9 cellular contexts compared by ENCODE assay signal in genomic region chr4:16224264-16224663, GRCh38. TPM values are rescaled to one million over a fixed set of nuclear protein-coding genes. Genes with fewer than 3 reads are reported as not detected.
DNase-seq lines count a peak whose midpoint lies in the region; ATAC-seq and TF ChIP-seq lines count a peak whose summit lies in the region.
"Had no signal": no experiment of that assay in that cellular context is flagged by ENCODE, and none has a peak within 500 bp of the region (broad histone marks: within the 10 kb centered on the region; RNA-seq: fewer than 3 reads in every experiment).

No MANE protein-coding gene starts in this region.

- no peak for ATAC-seq in left cardiac atrium
- ATAC-seq in right lobe of liver: peak; percentile 6 to 38 (median 27)
- no peak for ATAC-seq in HG03571 (IDR thresholded peaks at IDR 0.05; ENCODE audit: unreplicated experiment)

- H3K36me3 ChIP-seq in cardiac muscle cell: no peaks in the 10 kb centered on the region
- H3K36me3 ChIP-seq in adipocyte (ENCODE audit: control insufficient read depth, insufficient read depth, low read length, severe bottlenecking): no peaks in the 10 kb centered on the region
- H3K36me3 ChIP-seq in right lobe of liver: no peaks in the 10 kb centered on the region

- no peak overlapping the region for H3K9ac ChIP-seq in adipocyte (ENCODE audit: low read length)

- peak overlapping the region; percentile 90 for H3K4me3 Mint-ChIP-seq in type B pancreatic cell

- no peaks in the 10 kb centered on the region for H3K27me3 Mint-ChIP-seq in type B pancreatic cell

- no peaks in the 10 kb centered on the region for H3K9me3 ChIP-seq in cardiac muscle cell (ENCODE audit: low read depth)
- no peaks in the 10 kb centered on the region for H3K9me3 ChIP-seq in adipocyte (ENCODE audit: control insufficient read depth, low read length)
- no peaks in the 10 kb centered on the region for H3K9me3 ChIP-seq in right lobe of liver

- DNase-seq in cardiac muscle cell (ENCODE audit: low read depth in 1 of 2, low spot score in 1 of 2) (no peak), left cardiac atrium (no peak), adipocyte (ENCODE audit: low read depth) (no peak), right lobe of liver (no peak), type B pancreatic cell (ENCODE audit: extremely low spot score, unreplicated experiment) (no peak), inferior parietal cortex (ENCODE audit: extremely low spot score) (no peak), GF-D8 (lab: John Stamatoyannopoulos, UW) (no peak)
- DNase-seq: NCI-H446 treated with DMSO at 0.1 percent for 48 hours had no signal

- H3K36me3 Mint-ChIP-seq in type B pancreatic cell: peaks cover 3% of the 10 kb centered on the region

- H3K4me3 ChIP-seq in cardiac muscle cell (peak overlapping the region; percentile 72), adipocyte (ENCODE audit: low read length) (peak overlapping the region; percentile 93), right lobe of liver (peak overlapping the region; percentile 58 to 76 (median 75))

- no peak for TF ChIP-seq CTCF in cardiac muscle cell (IDR thresholded peaks at IDR 0.05; ENCODE audit: low read depth, low read length)
- TF ChIP-seq CTCF in right lobe of liver (IDR thresholded peaks at IDR 0.05): no peak
- TF ChIP-seq CTCF in type B pancreatic cell (conservative IDR thresholded peaks at IDR 0.05): no peak

- TF ChIP-seq POLR2A in right lobe of liver (IDR thresholded peaks at IDR 0.05): no peak

- peak overlapping the region; percentile 87 for H3K27ac Mint-ChIP-seq in type B pancreatic cell

- H3K27me3 ChIP-seq in cardiac muscle cell: no peaks in the 10 kb centered on the region
- no peaks in the 10 kb centered on the region for H3K27me3 ChIP-seq in adipocyte (replicated peaks; ENCODE audit: control insufficient read depth, insufficient read depth, low read length)
- H3K27me3 ChIP-seq in right lobe of liver: no peaks in the 10 kb centered on the region

- H3K4me1 Mint-ChIP-seq in type B pancreatic cell (ENCODE audit: unreplicated experiment): peaks cover 38% of the 10 kb centered on the region

- H3K27ac ChIP-seq in cardiac muscle cell (no peak overlapping the region), right lobe of liver (peak overlapping the region in 2 of 3 donors; percentile 78 to 93)

- 34% methylated on average over 3 of the region's 3 CpGs for WGBS in right lobe of liver (ENCODE audit: insufficient coverage, low coverage, low lambda C conversion rate, missing lambda C conversion rate)

- H3K4me1 ChIP-seq in cardiac muscle cell (ENCODE audit: low read depth) (peaks cover 21% of the 10 kb centered on the region), adipocyte (ENCODE audit: control insufficient read depth, insufficient read depth, low read length) (peaks cover 38% of the 10 kb centered on the region), right lobe of liver (peaks cover 0 to 35% (median 18%) of the 10 kb centered on the region in 4 donors)

- H3K9me3 Mint-ChIP-seq in type B pancreatic cell: no peaks in the 10 kb centered on the region

- intact Hi-C loops in left cardiac atrium (cut with DNase I) (no loop called here), right lobe of liver (cut with DNase I) (no loop called here)

RNA-seq across cellular contexts. Expression of gene TAPT1, which starts 2.0 kb away (rescaled TPM):
- total RNA-seq in cardiac muscle cell: 7.5 and 9.8 TPM in 2 replicates
- 16.9 and 25.7 TPM in 2 replicates for polyA plus RNA-seq in cardiac muscle cell
- 10 to 100 TPM; 35.9 to 39.9 TPM for total RNA-seq in left cardiac atrium
- total RNA-seq in right lobe of liver: 10 to 100 TPM; 10.8 to 57.3 (median 40.1) TPM
- 25.3 and 34.8 TPM in 2 replicates for total RNA-seq in type B pancreatic cell (ENCODE audit: low replicate concordance)

Comparison
In these comparisons a context has a peak if more than half of its experiments do, and no peak if none do; other contexts are left out.
1. ATAC-seq: peak in right lobe of liver (4 of 4); none in left cardiac atrium (0 of 2) and HG03571 (single experiment).
2. Peak in every context shown above with its lines, with median percentiles within 50 percentile points of each other: H3K4me3 ChIP-seq.